In genomic region chr6:88963139-88964090, GRCh38 we compare ENCODE assay signal across 1 cellular context.
TF ChIP-seq lines count a peak whose summit lies in the region.

Gene RNGTT, minus strand, starts transcription at chr6:88963618. Its CDS starts 209 bp downstream, at chr6:88963409.

TF ChIP-seq in GM12878, 131 proteins besides CTCF, POLR2A, EP300 and RAD21 (continued from another document and continues in another):
- no peak for TF ChIP-seq MAX (IDR thresholded peaks at IDR 0.05; ENCODE audit: low read depth, low read length)
- TF ChIP-seq IKZF2 (IDR thresholded peaks at IDR 0.05) = peak; percentile 70 to 79
- TF ChIP-seq HCFC1 (IDR thresholded peaks at IDR 0.05; ENCODE audit: low read length) = peak; percentile 53
- no peak; the same call in 1 of the 2 replicates for TF ChIP-seq ASH2L (IDR thresholded peaks at IDR 0.05; ENCODE audit: borderline replicate concordance, low read depth)
- TF ChIP-seq BCL3 (IDR thresholded peaks at IDR 0.05; ENCODE audit: borderline replicate concordance, insufficient read depth, low read depth, low read length, poor library complexity, severe bottlenecking) = no peak
- TF ChIP-seq ZNF207 (IDR thresholded peaks at IDR 0.05; ENCODE audit: borderline replicate concordance) = no peak
- 0 out of 2 replicates have a peak, but pooled peaks have one; percentile 22 for TF ChIP-seq DPF2 (IDR thresholded peaks at IDR 0.05)
- TF ChIP-seq TCF12 (IDR thresholded peaks at IDR 0.05; ENCODE audit: low read depth, low read length) = no peak
- TF ChIP-seq TAF1 (IDR thresholded peaks at IDR 0.05; ENCODE audit: borderline replicate concordance, low read depth, low read length) = peak; percentile 75; the same call in 1 of the 2 replicates
- 0 out of 2 replicates have a peak, but pooled peaks have one; percentile 54 for TF ChIP-seq ZNF687 (IDR thresholded peaks at IDR 0.05)
- no peak for TF ChIP-seq MEF2B (IDR thresholded peaks at IDR 0.05; ENCODE audit: partially characterized antibody, poor library complexity, severe bottlenecking)
- peak; percentile 42 for TF ChIP-seq SMAD1 (IDR thresholded peaks at IDR 0.05; ENCODE audit: low read depth, partially characterized antibody)
- no peak for TF ChIP-seq ZBED1 (IDR thresholded peaks at IDR 0.05; ENCODE audit: borderline replicate concordance)
- TF ChIP-seq BRCA1 (IDR thresholded peaks at IDR 0.05; ENCODE audit: low read depth, low read length) = no peak
- TF ChIP-seq POU2F2 (IDR thresholded peaks at IDR 0.05; ENCODE audit: borderline replicate concordance, low read depth, low read length) = peak; percentile 24; the same call in 1 of the 3 replicates
- no peak for TF ChIP-seq ZNF24 (IDR thresholded peaks at IDR 0.05)
- peak; percentile 59; the same call in 1 of the 2 replicates for TF ChIP-seq MXI1 (IDR thresholded peaks at IDR 0.05; ENCODE audit: low read depth, low read length)
- no peak for TF ChIP-seq ZBTB4 (CRISPR knock-in tag; IDR thresholded peaks at IDR 0.05)
- TF ChIP-seq KAT2A (conservative IDR thresholded peaks at IDR 0.05; ENCODE audit: control insufficient read depth, low read depth, low read length) = no peak
- no peak for TF ChIP-seq MTA2 (IDR thresholded peaks at IDR 0.05; ENCODE audit: low read depth)
- no peak for TF ChIP-seq TARDBP (IDR thresholded peaks at IDR 0.05; ENCODE audit: borderline replicate concordance)
- no peak for TF ChIP-seq ZNF622 (IDR thresholded peaks at IDR 0.05)
- no peak for TF ChIP-seq IRF4 (IDR thresholded peaks at IDR 0.05; ENCODE audit: low read depth, low read length)
- TF ChIP-seq TBL1XR1 (IDR thresholded peaks at IDR 0.05; ENCODE audit: low read depth, low read length) = peak; percentile 55; the same call in 1 of the 2 replicates
- TF ChIP-seq SMAD5 (IDR thresholded peaks at IDR 0.05; ENCODE audit: low read depth) = peak; percentile 68; the same call in 1 of the 2 replicates
- TF ChIP-seq EED (IDR thresholded peaks at IDR 0.05; ENCODE audit: low read depth) = 0 out of 2 replicates have a peak, but pooled peaks have one; percentile 28
- TF ChIP-seq BCL11A (IDR thresholded peaks at IDR 0.05; ENCODE audit: low read depth, low read length) = no peak
- TF ChIP-seq ZNF274 (IDR thresholded peaks at IDR 0.05; ENCODE audit: insufficient read depth, insufficient read length) = no peak
- TF ChIP-seq PML (IDR thresholded peaks at IDR 0.05; ENCODE audit: low read length) = peak; percentile 94
- no peak for TF ChIP-seq MYB (IDR thresholded peaks at IDR 0.05; ENCODE audit: borderline replicate concordance, low read depth, low read length)
- TF ChIP-seq ZBTB11 (CRISPR knock-in tag; IDR thresholded peaks at IDR 0.05) = no peak
- peak; percentile 58; the same call in 1 of the 2 replicates for TF ChIP-seq CREB1 (IDR thresholded peaks at IDR 0.05; ENCODE audit: low read depth)
- no peak for TF ChIP-seq CUX1 (IDR thresholded peaks at IDR 0.05; ENCODE audit: insufficient replicate concordance, low read depth, low read length)
- no peak for TF ChIP-seq CHD4 (IDR thresholded peaks at IDR 0.05)
- peak; percentile 28 for TF ChIP-seq SIX5 (IDR thresholded peaks at IDR 0.05; ENCODE audit: low read depth, low read length, severe bottlenecking)
- TF ChIP-seq RB1 (IDR thresholded peaks at IDR 0.05; ENCODE audit: borderline replicate concordance) = peak; percentile 90; the same call in 1 of the 2 replicates
- 0 out of 2 replicates have a peak, but pooled peaks have one; percentile 41 for TF ChIP-seq GATAD2B (conservative IDR thresholded peaks at IDR 0.05; ENCODE audit: low read depth)
- TF ChIP-seq NRF1 (conservative IDR thresholded peaks at IDR 0.05; ENCODE audit: low read depth, low read length) = peak; percentile 36; the same call in 1 of the 2 replicates
- no peak for TF ChIP-seq IRF3 (IDR thresholded peaks at IDR 0.05)
- no peak for TF ChIP-seq PKNOX1 (IDR thresholded peaks at IDR 0.05)
- no peak for TF ChIP-seq HDAC6 (IDR thresholded peaks at IDR 0.05; ENCODE audit: unreplicated experiment)
- TF ChIP-seq ATF3 (IDR thresholded peaks at IDR 0.05; ENCODE audit: borderline replicate concordance, extremely low read depth, low read depth, low read length) = no peak
